26 cellular contexts compared by ENCODE assay signal in the genomic region with DNA sequence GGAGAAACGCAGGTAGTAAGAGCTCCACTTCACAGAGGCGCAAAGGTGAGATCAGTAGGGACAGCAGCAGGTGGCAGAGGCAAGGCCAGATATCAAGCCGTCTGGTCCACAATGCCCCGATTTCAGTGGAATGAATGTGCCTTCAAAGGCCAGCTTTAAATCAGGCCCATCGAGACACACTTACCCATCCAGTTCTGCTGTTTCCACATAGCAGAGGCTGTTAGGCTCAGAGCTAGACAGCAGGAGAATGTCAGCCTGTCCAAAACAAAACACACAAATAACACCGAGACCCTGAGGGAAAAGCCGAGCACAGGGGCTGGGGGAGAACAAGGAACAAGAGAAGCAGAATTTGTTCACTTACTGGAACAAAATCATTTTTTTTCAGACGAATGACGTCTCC.
DNase-seq lines count a peak whose midpoint lies in the region; ATAC-seq, FAIRE-seq and TF ChIP-seq lines count a peak whose summit lies in the region.
"Had no signal": no experiment of that assay in that cellular context is flagged by ENCODE, and none has a peak within 500 bp of the region (broad histone marks: within the 10 kb centered on the region; RNA-seq: fewer than 3 reads in every experiment).

No MANE protein-coding gene starts in this region.

- H3K9me3 Mint-ChIP-seq in activated naive CD8-positive, alpha-beta T cell treated with anti-CD3 and anti-CD28 coated beads for 36 hours: peaks cover 2% of the 10 kb centered on the region
- H3K9me3 Mint-ChIP-seq: activated CD8-positive, alpha-beta T cell treated with anti-CD3 and anti-CD28 coated beads for 36 hours; activated T-helper 17 cell treated with anti-CD3 and anti-CD28 coated beads, Interleukin-2, amount 50 U/mL, for 72 hours; CD8-positive, alpha-beta T cell; immature natural killer cell; naive B cell; stimulated activated memory B cell treated with anti-CD40 and anti-IgM and Interleukin-4, amounts not matched to agents 10 μg/mL and 1 μg/mL and 100 μg/mL, for 72 hours had no signal

- peaks cover 15% of the 10 kb centered on the region for H3K4me1 ChIP-seq in A673 (ENCODE audit: insufficient read depth, low read length, poor library complexity, severe bottlenecking)
- peaks cover 9 to 14% of the 10 kb centered on the region in 2 experiments for H3K4me1 ChIP-seq in trophoblast cell (ENCODE audit: control insufficient read depth in 1 of 2, insufficient read depth in 2 of 2, low read length in 2 of 2)
- H3K4me1 ChIP-seq: BE2C had no signal

- BruUV-seq in A673 (replicated peaks; lab: Mats Ljungman, UMichigan): no TSS peak

- no peaks in the 10 kb centered on the region for H3K9me3 ChIP-seq in A673 (ENCODE audit: low read depth, low read length, poor library complexity, severe bottlenecking)
- no peaks in the 10 kb centered on the region for H3K9me3 ChIP-seq in trophoblast cell (ENCODE audit: insufficient read depth, low read depth, low read length)
- H3K9me3 ChIP-seq: BE2C, left lung, MG63, SJCRH30 had no signal

- H3K27me3 Mint-ChIP-seq in activated naive CD8-positive, alpha-beta T cell treated with anti-CD3 and anti-CD28 coated beads for 36 hours: no peaks in the 10 kb centered on the region
- H3K27me3 Mint-ChIP-seq: activated CD8-positive, alpha-beta T cell treated with anti-CD3 and anti-CD28 coated beads for 36 hours; activated naive CD4-positive, alpha-beta T cell treated with anti-CD3 and anti-CD28 coated beads, Interleukin-2, amount 10 ng/mL, durations not matched to agents 7 days and 5 days; activated T-helper 17 cell treated with anti-CD3 and anti-CD28 coated beads, Interleukin-2, amount 50 U/mL, for 72 hours; brain; naive B cell; stimulated activated memory B cell treated with anti-CD40 and anti-IgM and Interleukin-4, amounts not matched to agents 10 μg/mL and 1 μg/mL and 100 μg/mL, for 72 hours had no signal

- H3K4me3 ChIP-seq in A673 (ENCODE audit: low read depth, low read length, poor library complexity, severe bottlenecking) (no peak overlapping the region), trophoblast cell (ENCODE audit: low read depth, low read length) (no peak overlapping the region)
- H3K4me3 ChIP-seq: left lung, MG63, SJCRH30 had no signal

- no peak for FAIRE-seq in H54 (lab: Jason Lieb, UNC)
- FAIRE-seq: H1 had no signal

- no CpG with 5 or more reads among the region's 9 CpGs for WGBS in trophoblast cell (ENCODE audit: extremely low coverage, insufficient coverage, insufficient read length)

- no peak overlapping the region for H2BK12ac ChIP-seq in trophoblast cell (ENCODE audit: low read length)

- no peak for TF ChIP-seq CTCF in A673 (conservative IDR thresholded peaks at IDR 0.05; ENCODE audit: low read depth, low read length)

- H3K36me3 Mint-ChIP-seq in activated naive CD8-positive, alpha-beta T cell treated with anti-CD3 and anti-CD28 coated beads for 36 hours: peaks cover 6% of the 10 kb centered on the region
- H3K36me3 Mint-ChIP-seq: activated naive CD4-positive, alpha-beta T cell treated with anti-CD3 and anti-CD28 coated beads, Interleukin-2, amount 10 ng/mL, durations not matched to agents 7 days and 5 days; brain; immature natural killer cell; naive B cell had no signal

- H3K36me3 ChIP-seq in A673 (ENCODE audit: insufficient read depth, low read length, poor library complexity, severe bottlenecking) (peaks cover 45% of the 10 kb centered on the region), trophoblast cell (ENCODE audit: control insufficient read depth in 1 of 2, insufficient read depth in 2 of 2, low read length in 2 of 2) (no peaks in the 10 kb centered on the region)
- H3K36me3 ChIP-seq: BE2C, SJCRH30 had no signal

- DNase-seq in A673 (ENCODE audit: low spot score) (no peak), NCI-H510A treated with DMSO at 0.1 percent for 48 hours (lab: John Stamatoyannopoulos, UW) (peak; percentile 54), left ventricle myocardium superior (no peak), trophoblast cell (no peak), NCI-H345 (lab: John Stamatoyannopoulos, UW) (no peak), inferior parietal cortex (ENCODE audit: extremely low spot score) (no peak), H54 (ENCODE audit: insufficient read length, low spot score) (no peak)
- no peak for DNase-seq in activated naive CD8-positive, alpha-beta T cell treated with anti-CD3 and anti-CD28 coated beads for 36 hours
- DNase-seq: activated CD8-positive, alpha-beta T cell treated with anti-CD3 and anti-CD28 coated beads for 36 hours; activated naive CD4-positive, alpha-beta T cell treated with anti-CD3 and anti-CD28 coated beads, Interleukin-2, amount 10 ng/mL, durations not matched to agents 7 days and 5 days; BE2C; CD8-positive, alpha-beta T cell; immature natural killer cell; left lung; MG63; naive B cell; NCI-H1930; nucleus accumbens; SJCRH30; SW 1271 had no signal

- H2BK120ac ChIP-seq in trophoblast cell (ENCODE audit: insufficient read depth, low read length, poor library complexity): no peak overlapping the region

- H3K9ac ChIP-seq in trophoblast cell (ENCODE audit: low read length): no peak overlapping the region
- H3K9ac ChIP-seq: KMS-11 had no signal

- no peaks in the 10 kb centered on the region for H3K27me3 ChIP-seq in A673 (replicated peaks; ENCODE audit: insufficient read depth, low read depth, low read length, poor library complexity)
- no peaks in the 10 kb centered on the region for H3K27me3 ChIP-seq in trophoblast cell (ENCODE audit: insufficient read depth, low read length)
- H3K27me3 ChIP-seq: BE2C, left lung, MG63, SJCRH30 had no signal

- no peak overlapping the region for H3K4ac ChIP-seq in trophoblast cell (ENCODE audit: low read depth, low read length)

- H3K79me1 ChIP-seq in trophoblast cell (ENCODE audit: low read length): peaks cover 2% of the 10 kb centered on the region

- H3K27ac Mint-ChIP-seq in activated naive CD8-positive, alpha-beta T cell treated with anti-CD3 and anti-CD28 coated beads for 36 hours: no peak overlapping the region
- H3K27ac Mint-ChIP-seq: activated CD8-positive, alpha-beta T cell treated with anti-CD3 and anti-CD28 coated beads for 36 hours; activated naive CD4-positive, alpha-beta T cell treated with anti-CD3 and anti-CD28 coated beads, Interleukin-2, amount 10 ng/mL, durations not matched to agents 7 days and 5 days; activated T-helper 17 cell treated with anti-CD3 and anti-CD28 coated beads, Interleukin-2, amount 50 U/mL, for 72 hours; CD8-positive, alpha-beta T cell; immature natural killer cell; stimulated activated memory B cell treated with anti-CD40 and anti-IgM and Interleukin-4, amounts not matched to agents 10 μg/mL and 1 μg/mL and 100 μg/mL, for 72 hours had no signal

- H4K8ac ChIP-seq in trophoblast cell (ENCODE audit: low read depth, low read length): peak overlapping the region; percentile 33

- H4K91ac ChIP-seq in trophoblast cell (ENCODE audit: low read depth, low read length): no peak overlapping the region

- no peak overlapping the region for H4K12ac ChIP-seq in trophoblast cell (ENCODE audit: low read depth, low read length)

- no peak for TF ChIP-seq POLR2A in H54 (IDR thresholded peaks at IDR 0.05; ENCODE audit: low read depth, low read length)

- H3K18ac ChIP-seq in trophoblast cell (ENCODE audit: low read length): no peak overlapping the region

- peak overlapping the region; percentile 37 for H3K27ac ChIP-seq in A673 (ENCODE audit: low read depth, low read length, poor library complexity, severe bottlenecking)
- H3K27ac ChIP-seq in trophoblast cell (ENCODE audit: low read depth, low read length): peak overlapping the region; percentile 20
- H3K27ac ChIP-seq: HL-60, KMS-11, left lung, SJCRH30 had no signal

- peak overlapping the region; percentile 41 for H3K4me2 ChIP-seq in trophoblast cell (ENCODE audit: low read length)
- H3K4me2 ChIP-seq: KMS-11 had no signal

- peaks cover 4% of the 10 kb centered on the region for H3K4me1 Mint-ChIP-seq in activated naive CD8-positive, alpha-beta T cell treated with anti-CD3 and anti-CD28 coated beads for 36 hours
- H3K4me1 Mint-ChIP-seq: activated naive CD4-positive, alpha-beta T cell treated with anti-CD3 and anti-CD28 coated beads, Interleukin-2, amount 10 ng/mL, durations not matched to agents 7 days and 5 days; activated T-helper 17 cell treated with anti-CD3 and anti-CD28 coated beads, Interleukin-2, amount 50 U/mL, for 72 hours had no signal

- peaks cover 1% of the 10 kb centered on the region for H3K79me2 ChIP-seq in trophoblast cell (ENCODE audit: control insufficient read depth, insufficient read depth, low read length, poor library complexity)

- H3K14ac ChIP-seq in trophoblast cell (ENCODE audit: low read length): no peak overlapping the region

- H2AFZ ChIP-seq in trophoblast cell (ENCODE audit: insufficient read depth, low read length, poor library complexity): no peak overlapping the region

- H3K4me3 Mint-ChIP-seq in activated naive CD8-positive, alpha-beta T cell treated with anti-CD3 and anti-CD28 coated beads for 36 hours: no peak overlapping the region
- H3K4me3 Mint-ChIP-seq: activated CD8-positive, alpha-beta T cell treated with anti-CD3 and anti-CD28 coated beads for 36 hours; activated naive CD4-positive, alpha-beta T cell treated with anti-CD3 and anti-CD28 coated beads, Interleukin-2, amount 10 ng/mL, durations not matched to agents 7 days and 5 days; activated T-helper 17 cell treated with anti-CD3 and anti-CD28 coated beads, Interleukin-2, amount 50 U/mL, for 72 hours; CD8-positive, alpha-beta T cell; immature natural killer cell; stimulated activated memory B cell treated with anti-CD40 and anti-IgM and Interleukin-4, amounts not matched to agents 10 μg/mL and 1 μg/mL and 100 μg/mL, for 72 hours had no signal

- intact Hi-C loops in A673 (cut with micrococcal nuclease; ENCODE audit: unreplicated experiment) (no loop called here), left ventricle myocardium superior (cut with micrococcal nuclease) (no loop called here)

- no peak overlapping the region for H2BK5ac ChIP-seq in trophoblast cell (ENCODE audit: low read depth, low read length, poor library complexity)

- ATAC-seq in left ventricle myocardium superior: peak; percentile 85
- ATAC-seq: activated CD8-positive, alpha-beta T cell treated with anti-CD3 and anti-CD28 coated beads for 36 hours; activated T-helper 17 cell treated with anti-CD3 and anti-CD28 coated beads, Interleukin-2, amount 50 U/mL, for 72 hours; CD8-positive, alpha-beta T cell; left lung; stimulated activated memory B cell treated with anti-CD40 and anti-IgM and Interleukin-4, amounts not matched to agents 10 μg/mL and 1 μg/mL and 100 μg/mL, for 72 hours had no signal

- peak overlapping the region; percentile 48 for H3K23ac ChIP-seq in trophoblast cell (ENCODE audit: low read length)

- CTCF ChIA-PET in A673 (lab: Charles Lee): no interaction called here

- no peak overlapping the region for H2AK5ac ChIP-seq in trophoblast cell (ENCODE audit: low read length)

- POLR2A ChIA-PET in A673 (lab: Charles Lee; ENCODE audit: low non-redundant PET): no interaction called here
